1 cellular context compared by ENCODE assay signal in genomic region chr9:99433095-99433494, GRCh38.
TF ChIP-seq lines count a peak whose summit lies in the region.

No MANE protein-coding gene starts in this region.

TF ChIP-seq in HepG2, 621 proteins besides CTCF, POLR2A, EP300 and RAD21 (continued from another document):
- TF ChIP-seq ZNF280D (CRISPR knock-in tag; IDR thresholded peaks at IDR 0.05) (no peak), ZNF724P (CRISPR knock-in tag; IDR thresholded peaks at IDR 0.05; ENCODE audit: borderline replicate concordance) (no peak), SETDB1 (CRISPR knock-in tag; IDR thresholded peaks at IDR 0.05; ENCODE audit: borderline replicate concordance) (no peak), LCORL (IDR thresholded peaks at IDR 0.05) (no peak), LCORL (CRISPR knock-in tag; IDR thresholded peaks at IDR 0.05) (no peak), ZNF614 (CRISPR knock-in tag; IDR thresholded peaks at IDR 0.05; ENCODE audit: borderline replicate concordance) (no peak)
TF ChIP-seq in HepG2: peak in this region for 0.
